8 cellular contexts compared by ENCODE assay signal in genomic region chr11:6619021-6619745, GRCh38. TPM values are rescaled to one million over a fixed set of nuclear protein-coding genes. Genes with fewer than 3 reads are reported as not detected.
DNase-seq lines count a peak whose midpoint lies in the region; ATAC-seq lines count a peak whose summit lies in the region.

Gene TPP1, minus strand, starts transcription at chr11:6619422. Its CDS starts 22 bp downstream, at chr11:6619400.

- no peaks in the 10 kb centered on the region for H3K27me3 Mint-ChIP-seq in effector memory CD8-positive, alpha-beta T cell

- no peak within 1 kb of the TSS for H3K4me3 Mint-ChIP-seq in effector memory CD8-positive, alpha-beta T cell

- no peaks in the 10 kb centered on the region for H3K9me3 Mint-ChIP-seq in effector memory CD8-positive, alpha-beta T cell

- no peak within 1 kb of the TSS for H3K27ac Mint-ChIP-seq in effector memory CD8-positive, alpha-beta T cell

- DNase-seq in COLO829 (ENCODE audit: low spot score) = peak; percentile 99
- peak; percentile 97 for DNase-seq in HT-29 (ENCODE audit: low spot score)
- DNase-seq in NK-92 treated with Interleukin-12 subunit alpha and Interleukin-12 subunit beta, amount 100 ng/mL, for 24 hours (lab: John Stamatoyannopoulos, UW) = peak; percentile 86
- peak; percentile 96 for DNase-seq in activated CD8-positive, alpha-beta memory T cell treated with anti-CD3 and anti-CD28 coated beads for 24 hours
- DNase-seq in effector memory CD8-positive, alpha-beta T cell = peak; percentile 92 to 97 (median 93)
- peak; percentile 99 for DNase-seq in medulla oblongata (ENCODE audit: extremely low spot score)
- peak; percentile 85 for DNase-seq in stimulated activated CD8-positive, alpha-beta memory T cell treated with anti-CD3 and anti-CD28 coated beads, Interleukin-12 subunit alpha, Interleukin-12 subunit beta, amount 100 ng/mL, for 1 hour (ENCODE audit: low read depth)

- peaks cover 15 to 19% of the 10 kb centered on the region in 2 donors for H3K4me1 Mint-ChIP-seq in effector memory CD8-positive, alpha-beta T cell (ENCODE audit: low read depth in 2 of 2)

- peaks cover 16% of the 10 kb centered on the region for H3K36me3 Mint-ChIP-seq in effector memory CD8-positive, alpha-beta T cell (ENCODE audit: insufficient read depth)

- peak; percentile 99 for ATAC-seq in GM21360 (IDR thresholded peaks at IDR 0.05; ENCODE audit: unreplicated experiment)
- ATAC-seq in effector memory CD8-positive, alpha-beta T cell (replicated peaks) = peak; percentile 95

RNA-seq across cellular contexts. Expression of gene TPP1, which starts in this region (rescaled TPM):
- 40.7 and 52.3 TPM in 2 replicates for total RNA-seq in HT-29 (2014; rRNA removed; shearing (Covaris generic))

Comparison
In these comparisons a context has a peak if more than half of its experiments do, and no peak if none do; other contexts are left out.
1. Peak in every context shown above with its lines: DNase-seq and ATAC-seq.